In the genomic region with DNA sequence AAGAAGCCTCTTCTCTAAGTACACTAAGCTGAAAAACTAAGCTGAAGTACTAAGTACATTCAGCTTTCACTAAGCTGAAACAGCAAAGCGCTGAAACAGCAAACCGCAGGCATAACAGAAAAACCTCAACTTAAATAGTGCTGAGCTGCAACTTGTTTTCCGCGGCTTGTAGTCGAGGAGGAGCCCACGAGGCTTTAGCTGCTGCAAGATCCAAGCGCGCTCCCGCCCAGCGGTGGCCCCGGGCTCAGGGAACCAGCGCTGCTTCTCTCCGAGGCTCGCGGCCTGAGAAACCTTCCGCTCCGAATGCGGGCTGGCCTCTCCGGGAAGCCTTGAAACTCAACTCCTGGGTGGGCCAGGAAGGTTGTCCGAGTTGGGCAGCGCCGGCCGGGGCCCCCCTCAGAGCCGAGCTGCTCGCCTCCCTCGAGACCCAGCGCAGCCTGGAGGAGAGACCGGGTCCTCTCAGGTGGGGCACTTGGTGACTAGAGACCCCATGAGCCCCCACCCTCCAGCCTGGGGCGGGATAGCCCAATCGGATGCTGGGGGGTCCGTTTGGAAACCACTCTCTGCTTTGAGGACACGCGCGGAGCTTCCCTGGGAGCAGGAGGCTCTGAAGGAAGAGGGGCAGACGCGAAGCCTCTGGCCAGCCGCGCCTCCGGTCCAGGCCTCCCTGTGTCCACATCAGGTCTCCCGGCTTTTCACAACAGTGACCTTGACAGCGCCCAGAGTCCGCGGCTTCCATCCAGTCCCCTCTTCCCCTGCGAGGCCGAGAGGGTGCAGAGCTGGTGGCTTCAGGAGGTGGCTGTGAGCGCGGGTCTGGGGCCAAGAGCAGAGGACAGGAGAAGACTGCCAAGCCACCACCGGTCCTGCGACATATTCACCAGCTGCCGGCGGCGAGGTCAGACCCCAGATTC, we compare ENCODE assay signal across 8 cellular contexts. TPM values are rescaled to one million over a fixed set of nuclear protein-coding genes. Genes with fewer than 3 reads are reported as not detected.
DNase-seq lines count a peak whose midpoint lies in the region; ATAC-seq and TF ChIP-seq lines count a peak whose summit lies in the region.

No MANE protein-coding gene starts in this region.

- no peaks in the 10 kb centered on the region for H3K79me2 ChIP-seq in neural progenitor cell (ENCODE audit: low read depth)

- BruUV-seq in A673 (replicated peaks; lab: Mats Ljungman, UMichigan): no TSS peak

- H3K36me3 ChIP-seq in neural progenitor cell (no peaks in the 10 kb centered on the region), A673 (ENCODE audit: insufficient read depth, low read length, poor library complexity, severe bottlenecking) (no peaks in the 10 kb centered on the region)

- intact Hi-C loops in A673 (cut with micrococcal nuclease; ENCODE audit: unreplicated experiment): loop anchor here (5.0 kb wide), 1 partner anchor 39 kb away; no protein-coding TSS in a partner anchor

- H3K4me1 ChIP-seq in neural progenitor cell: no peaks in the 10 kb centered on the region
- H3K4me1 ChIP-seq in A673 (ENCODE audit: insufficient read depth, low read length, poor library complexity, severe bottlenecking): no peaks in the 10 kb centered on the region

- POLR2A ChIA-PET in activated CD4-positive, alpha-beta T cell treated with anti-CD3 and anti-CD28 coated beads, Interleukin-2, amount 10 ng/mL, durations not matched to agents 7 days and 5 days (lab: Charles Lee): no interaction called here
- POLR2A ChIA-PET in A673 (lab: Charles Lee; ENCODE audit: low non-redundant PET): no interaction called here

- H2AFZ ChIP-seq in neural progenitor cell (replicated peaks): no peak overlapping the region

- H3K27ac Mint-ChIP-seq in activated CD4-positive, alpha-beta T cell treated with anti-CD3 and anti-CD28 coated beads, Interleukin-2, amount 10 ng/mL, durations not matched to agents 7 days and 5 days: peak overlapping the region; percentile 48
- H3K27ac Mint-ChIP-seq in endothelial cell (ENCODE audit: unreplicated experiment): no peak overlapping the region
- H3K27ac Mint-ChIP-seq in neural progenitor cell: no peak overlapping the region

- H3K4me1 Mint-ChIP-seq in activated CD4-positive, alpha-beta T cell treated with anti-CD3 and anti-CD28 coated beads, Interleukin-2, amount 10 ng/mL, durations not matched to agents 7 days and 5 days: peaks cover 33% of the 10 kb centered on the region
- no peaks in the 10 kb centered on the region for H3K4me1 Mint-ChIP-seq in endothelial cell (ENCODE audit: unreplicated experiment)
- H3K4me1 Mint-ChIP-seq in neural progenitor cell: no peaks in the 10 kb centered on the region

- no peak overlapping the region for H3K4me2 ChIP-seq in neural progenitor cell

- H3F3A ChIP-seq in neural progenitor cell (ENCODE audit: low read depth): no peaks in the 10 kb centered on the region

- H3K27me3 Mint-ChIP-seq in activated CD4-positive, alpha-beta T cell treated with anti-CD3 and anti-CD28 coated beads, Interleukin-2, amount 10 ng/mL, durations not matched to agents 7 days and 5 days: peaks cover 91% of the 10 kb centered on the region
- H3K27me3 Mint-ChIP-seq in endothelial cell (ENCODE audit: unreplicated experiment): peaks cover 17% of the 10 kb centered on the region
- H3K27me3 Mint-ChIP-seq in neural progenitor cell (ENCODE audit: insufficient read depth, low read depth): peaks cover 37% of the 10 kb centered on the region

- H3K9me3 ChIP-seq in neural progenitor cell (ENCODE audit: low read depth): no peaks in the 10 kb centered on the region
- no peaks in the 10 kb centered on the region for H3K9me3 ChIP-seq in A673 (ENCODE audit: low read depth, low read length, poor library complexity, severe bottlenecking)

- H4K20me1 ChIP-seq in neural progenitor cell (ENCODE audit: low read depth): no peaks in the 10 kb centered on the region

- H3K4me3 ChIP-seq in AG09309 (ENCODE audit: control insufficient read depth, low read depth, low read length): peak overlapping the region; percentile 16
- no peak overlapping the region for H3K4me3 ChIP-seq in neural progenitor cell
- H3K4me3 ChIP-seq in A673 (ENCODE audit: low read depth, low read length, poor library complexity, severe bottlenecking): no peak overlapping the region

- peaks cover 86% of the 10 kb centered on the region for H3K27me3 ChIP-seq in neural progenitor cell
- H3K27me3 ChIP-seq in A673 (replicated peaks; ENCODE audit: insufficient read depth, low read depth, low read length, poor library complexity): peaks cover 57% of the 10 kb centered on the region

- H3K27ac ChIP-seq in neural progenitor cell: no peak overlapping the region
- no peak overlapping the region for H3K27ac ChIP-seq in A673 (ENCODE audit: low read depth, low read length, poor library complexity, severe bottlenecking)

- ATAC-seq in HG02870 (IDR thresholded peaks at IDR 0.05; ENCODE audit: unreplicated experiment) (peak; percentile 65), HG03139 (IDR thresholded peaks at IDR 0.05; ENCODE audit: unreplicated experiment) (no peak), HG03460 (IDR thresholded peaks at IDR 0.05; ENCODE audit: unreplicated experiment) (no peak)

- TF ChIP-seq CTCF in AG09309 (IDR thresholded peaks at IDR 0.05; ENCODE audit: control insufficient read depth, insufficient read depth, low read depth, low read length, missing control alignments) (no peak), endothelial cell (IDR thresholded peaks at IDR 0.05; ENCODE audit: unreplicated experiment) (no peak), neural progenitor cell (IDR thresholded peaks at IDR 0.05) (no peak), A673 (conservative IDR thresholded peaks at IDR 0.05; ENCODE audit: low read depth, low read length) (no peak)

- H3K9ac ChIP-seq in neural progenitor cell: no peak overlapping the region

- no peaks in the 10 kb centered on the region for H3K36me3 Mint-ChIP-seq in activated CD4-positive, alpha-beta T cell treated with anti-CD3 and anti-CD28 coated beads, Interleukin-2, amount 10 ng/mL, durations not matched to agents 7 days and 5 days (ENCODE audit: low read depth)
- H3K36me3 Mint-ChIP-seq in endothelial cell (ENCODE audit: low read depth, unreplicated experiment) (no peaks in the 10 kb centered on the region), neural progenitor cell (no peaks in the 10 kb centered on the region)

- peak overlapping the region; percentile 2 for H3K4me3 Mint-ChIP-seq in activated CD4-positive, alpha-beta T cell treated with anti-CD3 and anti-CD28 coated beads, Interleukin-2, amount 10 ng/mL, durations not matched to agents 7 days and 5 days
- no peak overlapping the region for H3K4me3 Mint-ChIP-seq in endothelial cell (ENCODE audit: unreplicated experiment)
- H3K4me3 Mint-ChIP-seq in neural progenitor cell: no peak overlapping the region

- H3K9me3 Mint-ChIP-seq in activated CD4-positive, alpha-beta T cell treated with anti-CD3 and anti-CD28 coated beads, Interleukin-2, amount 10 ng/mL, durations not matched to agents 7 days and 5 days: no peaks in the 10 kb centered on the region
- H3K9me3 Mint-ChIP-seq in endothelial cell (ENCODE audit: unreplicated experiment) (no peaks in the 10 kb centered on the region), neural progenitor cell (no peaks in the 10 kb centered on the region)

- CTCF ChIA-PET in activated CD4-positive, alpha-beta T cell treated with anti-CD3 and anti-CD28 coated beads, Interleukin-2, amount 10 ng/mL, durations not matched to agents 7 days and 5 days (lab: Charles Lee): interaction anchor here (0.6 to 2.2 kb wide), 11 partner anchors 14 to 878 kb away, joined by 3 to 14 read pairs (median 3); no protein-coding TSS in a partner anchor
- CTCF ChIA-PET in A673 (lab: Charles Lee): interaction anchor here (0.9 kb wide), 1 partner anchor 82 kb away, joined by 3 read pairs; no protein-coding TSS in a partner anchor

- DNase-seq in AG09309 (ENCODE audit: low read depth): peak; percentile 23
- DNase-seq in activated CD4-positive, alpha-beta T cell treated with anti-CD3 and anti-CD28 coated beads, Interleukin-2, amount 10 ng/mL, durations not matched to agents 7 days and 5 days: peak; percentile 78
- DNase-seq in endothelial cell (ENCODE audit: low spot score): peak; percentile 45
- peak; percentile 31 for DNase-seq in neural progenitor cell (ENCODE audit: low spot score)
- no peak for DNase-seq in A673 (ENCODE audit: low spot score)

RNA-seq across cellular contexts. Expression of a gene that starts 38.1 kb away (rescaled TPM):
- 100 to 1,000 TPM; 706 to 753 TPM for total RNA-seq in activated CD4-positive, alpha-beta T cell treated with anti-CD3 and anti-CD28 coated beads, Interleukin-2, amount 10 ng/mL, durations not matched to agents 7 days and 5 days
- total RNA-seq in endothelial cell (ENCODE audit: unreplicated experiment) (274 TPM), neural progenitor cell (ENCODE audit: low replicate concordance) (24.8 and 43.1 TPM in 2 replicates), A673 (2021) (36.9 and 41.1 TPM in 2 replicates)
